ENCODE assay signal across 1 cellular context in the genomic region with DNA sequence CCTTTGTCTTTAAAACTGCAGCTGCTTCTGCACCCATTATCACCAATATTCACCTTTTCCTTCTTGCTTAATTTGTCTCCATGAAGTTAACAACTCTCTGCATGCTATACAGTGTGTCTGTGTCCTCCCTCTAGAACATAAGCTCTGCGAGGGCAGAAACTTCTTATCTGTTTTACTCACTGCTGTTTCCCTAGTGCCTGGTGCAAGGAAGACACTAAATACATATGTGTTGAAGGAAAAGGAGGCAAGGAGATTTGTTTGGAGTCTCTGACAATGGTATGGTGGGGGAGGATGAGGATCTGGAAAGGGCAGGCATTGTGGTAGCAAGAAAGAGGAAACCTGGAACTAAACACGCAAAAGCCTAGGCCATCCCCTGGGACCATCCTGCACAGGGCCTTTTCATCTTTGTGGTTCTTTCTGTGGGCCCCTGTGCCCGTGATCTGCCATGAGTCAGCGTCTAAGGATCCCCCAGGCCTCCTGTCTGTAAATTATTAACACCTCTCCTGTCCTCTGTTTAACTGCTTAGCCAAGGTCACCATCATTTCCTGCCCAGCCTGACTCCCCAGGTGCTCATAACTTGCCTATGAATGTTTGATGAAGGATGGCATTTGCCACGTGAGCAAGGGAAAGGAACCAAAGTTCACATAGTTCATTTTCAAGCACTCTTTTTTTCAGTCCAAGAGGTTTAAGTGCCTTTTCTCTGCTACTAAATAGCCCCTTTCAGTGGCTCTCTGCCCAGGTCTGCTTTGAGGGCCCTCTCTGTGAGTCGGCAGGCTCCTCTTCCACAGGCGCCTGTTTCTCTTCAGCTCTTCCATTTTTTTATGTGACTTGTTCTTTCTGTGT.
TF ChIP-seq lines count a peak whose summit lies in the region.

No MANE protein-coding gene starts in this region.

TF ChIP-seq in HepG2, 621 proteins besides CTCF, POLR2A, EP300 and RAD21 (continued from another document and continues in another):
- TF ChIP-seq, protein P1, sequence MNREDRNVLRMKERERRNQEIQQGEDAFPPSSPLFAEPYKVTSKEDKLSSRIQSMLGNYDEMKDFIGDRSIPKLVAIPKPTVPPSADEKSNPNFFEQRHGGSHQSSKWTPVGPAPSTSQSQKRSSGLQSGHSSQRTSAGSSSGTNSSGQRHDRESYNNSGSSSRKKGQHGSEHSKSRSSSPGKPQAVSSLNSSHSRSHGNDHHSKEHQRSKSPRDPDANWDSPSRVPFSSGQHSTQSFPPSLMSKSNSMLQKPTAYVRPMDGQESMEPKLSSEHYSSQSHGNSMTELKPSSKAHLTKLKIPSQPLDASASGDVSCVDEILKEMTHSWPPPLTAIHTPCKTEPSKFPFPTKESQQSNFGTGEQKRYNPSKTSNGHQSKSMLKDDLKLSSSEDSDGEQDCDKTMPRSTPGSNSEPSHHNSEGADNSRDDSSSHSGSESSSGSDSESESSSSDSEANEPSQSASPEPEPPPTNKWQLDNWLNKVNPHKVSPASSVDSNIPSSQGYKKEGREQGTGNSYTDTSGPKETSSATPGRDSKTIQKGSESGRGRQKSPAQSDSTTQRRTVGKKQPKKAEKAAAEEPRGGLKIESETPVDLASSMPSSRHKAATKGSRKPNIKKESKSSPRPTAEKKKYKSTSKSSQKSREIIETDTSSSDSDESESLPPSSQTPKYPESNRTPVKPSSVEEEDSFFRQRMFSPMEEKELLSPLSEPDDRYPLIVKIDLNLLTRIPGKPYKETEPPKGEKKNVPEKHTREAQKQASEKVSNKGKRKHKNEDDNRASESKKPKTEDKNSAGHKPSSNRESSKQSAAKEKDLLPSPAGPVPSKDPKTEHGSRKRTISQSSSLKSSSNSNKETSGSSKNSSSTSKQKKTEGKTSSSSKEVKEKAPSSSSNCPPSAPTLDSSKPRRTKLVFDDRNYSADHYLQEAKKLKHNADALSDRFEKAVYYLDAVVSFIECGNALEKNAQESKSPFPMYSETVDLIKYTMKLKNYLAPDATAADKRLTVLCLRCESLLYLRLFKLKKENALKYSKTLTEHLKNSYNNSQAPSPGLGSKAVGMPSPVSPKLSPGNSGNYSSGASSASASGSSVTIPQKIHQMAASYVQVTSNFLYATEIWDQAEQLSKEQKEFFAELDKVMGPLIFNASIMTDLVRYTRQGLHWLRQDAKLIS (CRISPR knock-in tag; IDR thresholded peaks at IDR 0.05), result peak; percentile 73; the same call in 1 of the 2 replicates
- no peak for TF ChIP-seq NFATC3 (CRISPR knock-in tag; IDR thresholded peaks at IDR 0.05)
- TF ChIP-seq NR2F1 (CRISPR knock-in tag; IDR thresholded peaks at IDR 0.05), result peak in 1 of 2 experiments; percentile 13; a peak in 1 of 4 replicates
- no peak for TF ChIP-seq GABPA (IDR thresholded peaks at IDR 0.05; ENCODE audit: low read depth, low read length)
- TF ChIP-seq GABPA (CRISPR knock-in tag; IDR thresholded peaks at IDR 0.05; ENCODE audit: low read depth), result peak; percentile 64
- 0 out of 2 replicates have a peak, but pooled peaks have one; percentile 64 for TF ChIP-seq KDM3A (CRISPR knock-in tag; IDR thresholded peaks at IDR 0.05; ENCODE audit: low read depth)
- TF ChIP-seq, protein P2, sequence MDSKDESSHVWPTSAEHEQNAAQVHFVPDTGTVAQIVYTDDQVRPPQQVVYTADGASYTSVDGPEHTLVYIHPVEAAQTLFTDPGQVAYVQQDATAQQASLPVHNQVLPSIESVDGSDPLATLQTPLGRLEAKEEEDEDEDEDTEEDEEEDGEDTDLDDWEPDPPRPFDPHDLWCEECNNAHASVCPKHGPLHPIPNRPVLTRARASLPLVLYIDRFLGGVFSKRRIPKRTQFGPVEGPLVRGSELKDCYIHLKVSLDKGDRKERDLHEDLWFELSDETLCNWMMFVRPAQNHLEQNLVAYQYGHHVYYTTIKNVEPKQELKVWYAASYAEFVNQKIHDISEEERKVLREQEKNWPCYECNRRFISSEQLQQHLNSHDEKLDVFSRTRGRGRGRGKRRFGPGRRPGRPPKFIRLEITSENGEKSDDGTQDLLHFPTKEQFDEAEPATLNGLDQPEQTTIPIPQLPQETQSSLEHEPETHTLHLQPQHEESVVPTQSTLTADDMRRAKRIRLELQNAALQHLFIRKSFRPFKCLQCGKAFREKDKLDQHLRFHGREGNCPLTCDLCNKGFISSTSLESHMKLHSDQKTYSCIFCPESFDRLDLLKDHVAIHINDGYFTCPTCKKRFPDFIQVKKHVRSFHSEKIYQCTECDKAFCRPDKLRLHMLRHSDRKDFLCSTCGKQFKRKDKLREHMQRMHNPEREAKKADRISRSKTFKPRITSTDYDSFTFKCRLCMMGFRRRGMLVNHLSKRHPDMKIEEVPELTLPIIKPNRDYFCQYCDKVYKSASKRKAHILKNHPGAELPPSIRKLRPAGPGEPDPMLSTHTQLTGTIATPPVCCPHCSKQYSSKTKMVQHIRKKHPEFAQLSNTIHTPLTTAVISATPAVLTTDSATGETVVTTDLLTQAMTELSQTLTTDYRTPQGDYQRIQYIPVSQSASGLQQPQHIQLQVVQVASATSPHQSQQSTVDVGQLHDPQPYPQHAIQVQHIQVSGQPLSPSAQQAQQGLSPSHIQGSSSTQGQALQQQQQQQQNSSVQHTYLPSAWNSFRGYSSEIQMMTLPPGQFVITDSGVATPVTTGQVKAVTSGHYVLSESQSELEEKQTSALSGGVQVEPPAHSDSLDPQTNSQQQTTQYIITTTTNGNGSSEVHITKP (CRISPR knock-in tag; IDR thresholded peaks at IDR 0.05; ENCODE audit: low read depth), result peak; percentile 77
- no peak for TF ChIP-seq KAT2B (IDR thresholded peaks at IDR 0.05; ENCODE audit: borderline replicate concordance, low read depth, low read length)
- peak; percentile 47; the same call in 1 of the 2 replicates for TF ChIP-seq MAZ (IDR thresholded peaks at IDR 0.05; ENCODE audit: borderline replicate concordance, low read depth, low read length)
- TF ChIP-seq MAZ (CRISPR knock-in tag; IDR thresholded peaks at IDR 0.05; ENCODE audit: low read depth), result 0 out of 2 replicates have a peak, but pooled peaks have one; percentile 16
- TF ChIP-seq JUND (CRISPR knock-in tag; IDR thresholded peaks at IDR 0.05), result peak; percentile 93
- TF ChIP-seq, protein P3, sequence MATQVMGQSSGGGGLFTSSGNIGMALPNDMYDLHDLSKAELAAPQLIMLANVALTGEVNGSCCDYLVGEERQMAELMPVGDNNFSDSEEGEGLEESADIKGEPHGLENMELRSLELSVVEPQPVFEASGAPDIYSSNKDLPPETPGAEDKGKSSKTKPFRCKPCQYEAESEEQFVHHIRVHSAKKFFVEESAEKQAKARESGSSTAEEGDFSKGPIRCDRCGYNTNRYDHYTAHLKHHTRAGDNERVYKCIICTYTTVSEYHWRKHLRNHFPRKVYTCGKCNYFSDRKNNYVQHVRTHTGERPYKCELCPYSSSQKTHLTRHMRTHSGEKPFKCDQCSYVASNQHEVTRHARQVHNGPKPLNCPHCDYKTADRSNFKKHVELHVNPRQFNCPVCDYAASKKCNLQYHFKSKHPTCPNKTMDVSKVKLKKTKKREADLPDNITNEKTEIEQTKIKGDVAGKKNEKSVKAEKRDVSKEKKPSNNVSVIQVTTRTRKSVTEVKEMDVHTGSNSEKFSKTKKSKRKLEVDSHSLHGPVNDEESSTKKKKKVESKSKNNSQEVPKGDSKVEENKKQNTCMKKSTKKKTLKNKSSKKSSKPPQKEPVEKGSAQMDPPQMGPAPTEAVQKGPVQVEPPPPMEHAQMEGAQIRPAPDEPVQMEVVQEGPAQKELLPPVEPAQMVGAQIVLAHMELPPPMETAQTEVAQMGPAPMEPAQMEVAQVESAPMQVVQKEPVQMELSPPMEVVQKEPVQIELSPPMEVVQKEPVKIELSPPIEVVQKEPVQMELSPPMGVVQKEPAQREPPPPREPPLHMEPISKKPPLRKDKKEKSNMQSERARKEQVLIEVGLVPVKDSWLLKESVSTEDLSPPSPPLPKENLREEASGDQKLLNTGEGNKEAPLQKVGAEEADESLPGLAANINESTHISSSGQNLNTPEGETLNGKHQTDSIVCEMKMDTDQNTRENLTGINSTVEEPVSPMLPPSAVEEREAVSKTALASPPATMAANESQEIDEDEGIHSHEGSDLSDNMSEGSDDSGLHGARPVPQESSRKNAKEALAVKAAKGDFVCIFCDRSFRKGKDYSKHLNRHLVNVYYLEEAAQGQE (IDR thresholded peaks at IDR 0.05; ENCODE audit: borderline replicate concordance in 1 of 2, low read depth in 1 of 2, low read length in 2 of 2), result peak in 1 of 2 experiments; percentile 9; a peak in 1 of 4 replicates
- no peak for TF ChIP-seq SMC3 (IDR thresholded peaks at IDR 0.05; ENCODE audit: low read length)
- TF ChIP-seq DR1 (CRISPR knock-in tag; IDR thresholded peaks at IDR 0.05), result peak; percentile 74
- 0 out of 2 replicates have a peak, but pooled peaks have one; percentile 59 for TF ChIP-seq ZNF549 (CRISPR knock-in tag; IDR thresholded peaks at IDR 0.05)
- TF ChIP-seq, protein P4, sequence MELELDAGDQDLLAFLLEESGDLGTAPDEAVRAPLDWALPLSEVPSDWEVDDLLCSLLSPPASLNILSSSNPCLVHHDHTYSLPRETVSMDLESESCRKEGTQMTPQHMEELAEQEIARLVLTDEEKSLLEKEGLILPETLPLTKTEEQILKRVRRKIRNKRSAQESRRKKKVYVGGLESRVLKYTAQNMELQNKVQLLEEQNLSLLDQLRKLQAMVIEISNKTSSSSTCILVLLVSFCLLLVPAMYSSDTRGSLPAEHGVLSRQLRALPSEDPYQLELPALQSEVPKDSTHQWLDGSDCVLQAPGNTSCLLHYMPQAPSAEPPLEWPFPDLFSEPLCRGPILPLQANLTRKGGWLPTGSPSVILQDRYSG (CRISPR knock-in tag; IDR thresholded peaks at IDR 0.05), result 0 out of 2 replicates have a peak, but pooled peaks have one; percentile 28
- TF ChIP-seq, protein P5, sequence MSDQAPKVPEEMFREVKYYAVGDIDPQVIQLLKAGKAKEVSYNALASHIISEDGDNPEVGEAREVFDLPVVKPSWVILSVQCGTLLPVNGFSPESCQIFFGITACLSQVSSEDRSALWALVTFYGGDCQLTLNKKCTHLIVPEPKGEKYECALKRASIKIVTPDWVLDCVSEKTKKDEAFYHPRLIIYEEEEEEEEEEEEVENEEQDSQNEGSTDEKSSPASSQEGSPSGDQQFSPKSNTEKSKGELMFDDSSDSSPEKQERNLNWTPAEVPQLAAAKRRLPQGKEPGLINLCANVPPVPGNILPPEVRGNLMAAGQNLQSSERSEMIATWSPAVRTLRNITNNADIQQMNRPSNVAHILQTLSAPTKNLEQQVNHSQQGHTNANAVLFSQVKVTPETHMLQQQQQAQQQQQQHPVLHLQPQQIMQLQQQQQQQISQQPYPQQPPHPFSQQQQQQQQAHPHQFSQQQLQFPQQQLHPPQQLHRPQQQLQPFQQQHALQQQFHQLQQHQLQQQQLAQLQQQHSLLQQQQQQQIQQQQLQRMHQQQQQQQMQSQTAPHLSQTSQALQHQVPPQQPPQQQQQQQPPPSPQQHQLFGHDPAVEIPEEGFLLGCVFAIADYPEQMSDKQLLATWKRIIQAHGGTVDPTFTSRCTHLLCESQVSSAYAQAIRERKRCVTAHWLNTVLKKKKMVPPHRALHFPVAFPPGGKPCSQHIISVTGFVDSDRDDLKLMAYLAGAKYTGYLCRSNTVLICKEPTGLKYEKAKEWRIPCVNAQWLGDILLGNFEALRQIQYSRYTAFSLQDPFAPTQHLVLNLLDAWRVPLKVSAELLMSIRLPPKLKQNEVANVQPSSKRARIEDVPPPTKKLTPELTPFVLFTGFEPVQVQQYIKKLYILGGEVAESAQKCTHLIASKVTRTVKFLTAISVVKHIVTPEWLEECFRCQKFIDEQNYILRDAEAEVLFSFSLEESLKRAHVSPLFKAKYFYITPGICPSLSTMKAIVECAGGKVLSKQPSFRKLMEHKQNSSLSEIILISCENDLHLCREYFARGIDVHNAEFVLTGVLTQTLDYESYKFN (CRISPR knock-in tag; conservative IDR thresholded peaks at IDR 0.05), result peak; percentile 99
- TF ChIP-seq ZNF510 (CRISPR knock-in tag; IDR thresholded peaks at IDR 0.05; ENCODE audit: low read depth), result peak; percentile 25; the same call in 1 of the 2 replicates
- TF ChIP-seq, protein P6, sequence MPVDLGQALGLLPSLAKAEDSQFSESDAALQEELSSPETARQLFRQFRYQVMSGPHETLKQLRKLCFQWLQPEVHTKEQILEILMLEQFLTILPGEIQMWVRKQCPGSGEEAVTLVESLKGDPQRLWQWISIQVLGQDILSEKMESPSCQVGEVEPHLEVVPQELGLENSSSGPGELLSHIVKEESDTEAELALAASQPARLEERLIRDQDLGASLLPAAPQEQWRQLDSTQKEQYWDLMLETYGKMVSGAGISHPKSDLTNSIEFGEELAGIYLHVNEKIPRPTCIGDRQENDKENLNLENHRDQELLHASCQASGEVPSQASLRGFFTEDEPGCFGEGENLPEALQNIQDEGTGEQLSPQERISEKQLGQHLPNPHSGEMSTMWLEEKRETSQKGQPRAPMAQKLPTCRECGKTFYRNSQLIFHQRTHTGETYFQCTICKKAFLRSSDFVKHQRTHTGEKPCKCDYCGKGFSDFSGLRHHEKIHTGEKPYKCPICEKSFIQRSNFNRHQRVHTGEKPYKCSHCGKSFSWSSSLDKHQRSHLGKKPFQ (CRISPR knock-in tag; IDR thresholded peaks at IDR 0.05; ENCODE audit: insufficient replicate concordance), result no peak
- TF ChIP-seq, protein P7, sequence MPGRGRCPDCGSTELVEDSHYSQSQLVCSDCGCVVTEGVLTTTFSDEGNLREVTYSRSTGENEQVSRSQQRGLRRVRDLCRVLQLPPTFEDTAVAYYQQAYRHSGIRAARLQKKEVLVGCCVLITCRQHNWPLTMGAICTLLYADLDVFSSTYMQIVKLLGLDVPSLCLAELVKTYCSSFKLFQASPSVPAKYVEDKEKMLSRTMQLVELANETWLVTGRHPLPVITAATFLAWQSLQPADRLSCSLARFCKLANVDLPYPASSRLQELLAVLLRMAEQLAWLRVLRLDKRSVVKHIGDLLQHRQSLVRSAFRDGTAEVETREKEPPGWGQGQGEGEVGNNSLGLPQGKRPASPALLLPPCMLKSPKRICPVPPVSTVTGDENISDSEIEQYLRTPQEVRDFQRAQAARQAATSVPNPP (CRISPR knock-in tag; IDR thresholded peaks at IDR 0.05), result no peak
- peak; percentile 12; the same call in 1 of the 2 replicates for TF ChIP-seq ZNF12 (CRISPR knock-in tag; IDR thresholded peaks at IDR 0.05)
- TF ChIP-seq KDM2A (CRISPR knock-in tag; IDR thresholded peaks at IDR 0.05; ENCODE audit: borderline replicate concordance, low read depth), result peak; percentile 40; the same call in 1 of the 2 replicates
- peak; percentile 48; the same call in 1 of the 2 replicates for TF ChIP-seq ZBTB21 (CRISPR knock-in tag; IDR thresholded peaks at IDR 0.05)
- TF ChIP-seq HHEX (CRISPR knock-in tag; IDR thresholded peaks at IDR 0.05), result peak; percentile 70
- TF ChIP-seq, protein P8, sequence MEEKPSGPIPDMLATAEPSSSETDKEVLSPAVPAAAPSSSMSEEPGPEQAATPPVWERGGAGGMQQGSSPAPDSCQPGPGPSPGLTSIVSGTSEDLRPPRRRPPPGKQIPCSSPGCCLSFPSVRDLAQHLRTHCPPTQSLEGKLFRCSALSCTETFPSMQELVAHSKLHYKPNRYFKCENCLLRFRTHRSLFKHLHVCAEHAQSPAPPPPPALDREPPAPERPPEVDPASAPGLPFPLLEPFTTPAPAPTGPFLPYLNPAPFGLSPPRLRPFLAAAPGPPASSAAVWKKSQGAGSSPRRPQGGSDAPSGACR (CRISPR knock-in tag; IDR thresholded peaks at IDR 0.05), result no peak
- TF ChIP-seq CEBPG (CRISPR knock-in tag; IDR thresholded peaks at IDR 0.05), result peak; percentile 67; the same call in 1 of the 2 replicates
- TF ChIP-seq ZNF670 (CRISPR knock-in tag; IDR thresholded peaks at IDR 0.05; ENCODE audit: borderline replicate concordance), result no peak
- no peak for TF ChIP-seq PAF1 (CRISPR knock-in tag; IDR thresholded peaks at IDR 0.05)
- TF ChIP-seq MYNN (CRISPR knock-in tag; IDR thresholded peaks at IDR 0.05; ENCODE audit: low read depth), result no peak
